ENCODE assay signal across 17 cellular contexts in the genomic region with DNA sequence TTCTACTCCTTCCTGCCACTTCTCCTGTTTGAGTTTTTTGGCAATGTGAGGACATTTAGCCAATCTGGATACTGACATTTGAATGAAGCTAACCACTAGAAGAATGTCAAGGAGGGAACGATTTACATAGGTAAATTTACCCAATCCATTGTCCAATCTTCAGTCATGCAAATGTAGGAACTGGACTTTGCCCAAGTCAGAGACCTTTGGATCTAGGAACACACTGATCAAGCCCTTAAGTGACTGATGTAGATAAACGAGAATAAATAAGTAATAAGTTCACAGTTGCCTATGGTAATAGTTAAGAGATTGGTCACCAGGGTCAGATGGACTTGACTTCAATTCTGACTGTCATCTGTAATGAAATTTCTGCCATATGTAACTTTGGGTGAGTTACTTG.
DNase-seq lines count a peak whose midpoint lies in the region; FAIRE-seq lines count a peak whose summit lies in the region.
"Had no signal": no experiment of that assay in that cellular context is flagged by ENCODE, and none has a peak within 500 bp of the region (broad histone marks: within the 10 kb centered on the region; RNA-seq: fewer than 3 reads in every experiment).

No MANE protein-coding gene starts in this region.

- DNase-seq in activated T-cell treated with anti-CD3 and anti-CD28 coated beads, Interleukin-2, amount 50 U/mL, for 24 hours = no peak
- DNase-seq in activated T-cell treated with anti-CD3 and anti-CD28 coated beads for 4 hours = no peak
- DNase-seq in GM19239 (ENCODE audit: insufficient read length, low spot score) = no peak
- DNase-seq in mucosa of gallbladder (ENCODE audit: low spot score) = peak; percentile 62
- peak; percentile 92 for DNase-seq in small intestine
- DNase-seq in H7 = no peak
- no peak for DNase-seq in midbrain (lab: John Stamatoyannopoulos, UW)
- DNase-seq: C1 segment of cervical spinal cord; Calu3; CD4-positive, alpha-beta T cell; DMS 273 treated with DMSO at 0.1 percent for 48 hours; DMS79 treated with DMSO at 0.1 percent for 48 hours; EL had no signal

- peak overlapping the region; percentile 3 for H3K27ac Mint-ChIP-seq in activated T-cell treated with anti-CD3 and anti-CD28 coated beads, Interleukin-2, amount 50 U/mL, for 24 hours
- H3K27ac Mint-ChIP-seq: B cell; CD4-positive, alpha-beta T cell had no signal

- H3K9me3 ChIP-seq in small intestine (ENCODE audit: control insufficient read depth, low read depth) = no peaks in the 10 kb centered on the region

- WGBS in small intestine, 3 donors = 11 to 64% (median 38%) methylated on average over 2 of the region's 2 CpGs

- H3K36me3 ChIP-seq in small intestine (ENCODE audit: control insufficient read depth in 2 of 2, insufficient read depth in 2 of 2, low read length in 2 of 2) (no peaks in the 10 kb centered on the region), H7 (replicated peaks; ENCODE audit: control insufficient read depth, insufficient read depth, low read length) (no peaks in the 10 kb centered on the region)

- H3K4me3 Mint-ChIP-seq in activated T-cell treated with anti-CD3 and anti-CD28 coated beads, Interleukin-2, amount 50 U/mL, for 24 hours = no peak overlapping the region
- H3K4me3 Mint-ChIP-seq: B cell; CD4-positive, alpha-beta T cell had no signal

- FAIRE-seq in GM19239 (lab: Jason Lieb, UNC) = peak; percentile 68
- no peak for FAIRE-seq in small intestine (lab: Jason Lieb, UNC)
- FAIRE-seq: A204.1, G401.6, GM12891 had no signal

- H3K9me3 Mint-ChIP-seq in activated T-cell treated with anti-CD3 and anti-CD28 coated beads, Interleukin-2, amount 50 U/mL, for 24 hours = peaks cover 12% of the 10 kb centered on the region

- H3K4me1 Mint-ChIP-seq in activated T-cell treated with anti-CD3 and anti-CD28 coated beads, Interleukin-2, amount 50 U/mL, for 24 hours (ENCODE audit: low read depth) = peaks cover 28% of the 10 kb centered on the region
- H3K4me1 Mint-ChIP-seq: B cell had no signal

- no peaks in the 10 kb centered on the region for H3K27me3 Mint-ChIP-seq in activated T-cell treated with anti-CD3 and anti-CD28 coated beads, Interleukin-2, amount 50 U/mL, for 24 hours
- H3K27me3 Mint-ChIP-seq: B cell; CD4-positive, alpha-beta T cell had no signal

- H3K27me3 ChIP-seq in small intestine (ENCODE audit: control insufficient read depth in 2 of 2, insufficient read depth in 2 of 2, low read length in 2 of 2) (no peaks in the 10 kb centered on the region), H7 (ENCODE audit: control insufficient read depth, insufficient read depth, low read length) (no peaks in the 10 kb centered on the region)

- no peak overlapping the region for H3K4me3 ChIP-seq in small intestine (ENCODE audit: low read depth in 1 of 2, low read length in 2 of 2)
- no peak overlapping the region for H3K4me3 ChIP-seq in H7 (ENCODE audit: insufficient read depth, low read depth, low read length)

- H3K27ac ChIP-seq in small intestine (ENCODE audit: low read depth in 1 of 2, low read length in 1 of 2) = no peak overlapping the region

- peaks cover 9% of the 10 kb centered on the region for H3K36me3 Mint-ChIP-seq in activated T-cell treated with anti-CD3 and anti-CD28 coated beads, Interleukin-2, amount 50 U/mL, for 24 hours (ENCODE audit: low read depth)

- peaks cover 2 to 13% of the 10 kb centered on the region in 2 donors for H3K4me1 ChIP-seq in small intestine (ENCODE audit: control insufficient read depth in 2 of 2, insufficient read depth in 1 of 2, low read depth in 1 of 2, low read length in 1 of 2)

Comparison
In these comparisons a context has a peak if more than half of its experiments do, and no peak if none do; other contexts are left out.
1. DNase-seq: peak in mucosa of gallbladder (single experiment) and small intestine (single experiment); none in activated T-cell treated with anti-CD3 and anti-CD28 coated beads, Interleukin-2, amount 50 U/mL, for 24 hours (single experiment), activated T-cell treated with anti-CD3 and anti-CD28 coated beads for 4 hours (single experiment), GM19239 (single experiment), H7 (single experiment) and midbrain (single experiment).